In the genomic region with DNA sequence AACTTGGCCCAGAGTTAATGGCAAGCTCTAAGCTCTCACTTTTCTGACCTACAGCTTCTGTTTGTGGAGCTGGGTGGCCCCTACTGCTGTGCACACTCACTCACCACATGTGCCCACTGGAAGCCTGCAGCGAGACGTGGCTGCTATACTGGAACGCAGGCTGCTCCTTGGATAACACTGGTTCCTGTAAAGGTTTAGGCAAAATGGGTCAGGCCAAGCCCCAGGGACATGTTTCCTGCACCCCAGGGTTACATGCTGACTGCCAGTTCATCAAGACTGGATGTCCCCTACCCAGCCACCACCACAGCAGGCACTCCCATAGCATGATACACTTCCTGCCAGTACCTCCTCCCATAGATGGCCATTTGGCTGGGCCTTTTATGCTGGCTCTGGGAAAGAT, we compare ENCODE assay signal across 17 cellular contexts. TPM values are rescaled to one million over a fixed set of nuclear protein-coding genes. Genes with fewer than 3 reads are reported as not detected.
A peak's percentile ranks its signal among the peaks of the same experiment; 100 is the strongest.
DNase-seq lines count a peak whose midpoint lies in the region; ATAC-seq, FAIRE-seq and TF ChIP-seq lines count a peak whose summit lies in the region.
"Had no signal": no experiment of that assay in that cellular context is flagged by ENCODE, and none has a peak within 500 bp of the region (broad histone marks: within the 10 kb centered on the region; RNA-seq: fewer than 3 reads in every experiment).

No MANE protein-coding gene starts in this region.

- H3K4me3 ChIP-seq in endothelial cell of umbilical vein (replicated peaks in 1 of 3; ENCODE audit: insufficient read depth in 1 of 3, low read depth in 1 of 3, low read length in 3 of 3): no peak overlapping the region
- no peak overlapping the region for H3K4me3 ChIP-seq in stomach
- H3K4me3 ChIP-seq in foreskin fibroblast (ENCODE audit: low read depth in 1 of 2, low read length in 2 of 2): no peak overlapping the region
- H3K4me3 ChIP-seq: BLaER1, GM23248 had no signal

- TF ChIP-seq CTCF in VCaP (conservative IDR thresholded peaks at IDR 0.05): no peak
- no peak for TF ChIP-seq CTCF in endothelial cell of umbilical vein (IDR thresholded peaks at IDR 0.05; ENCODE audit: extremely low read depth in 1 of 2, insufficient read depth in 1 of 2, low read depth in 1 of 2, low read length in 2 of 2)
- no peak for TF ChIP-seq CTCF in stomach (IDR thresholded peaks at IDR 0.05)
- TF ChIP-seq CTCF in glutamatergic neuron (IDR thresholded peaks at IDR 0.05; ENCODE audit: partially characterized antibody, unreplicated experiment): no peak
- TF ChIP-seq CTCF in foreskin fibroblast (IDR thresholded peaks at IDR 0.05; ENCODE audit: low read depth, low read length): no peak

- no peak for TF ChIP-seq EP300 in stomach (IDR thresholded peaks at IDR 0.05)

- H3K4me3 Mint-ChIP-seq in glutamatergic neuron (ENCODE audit: unreplicated experiment): no peak overlapping the region
- H3K4me3 Mint-ChIP-seq: CD8-positive, alpha-beta memory T cell had no signal

- H3K27me3 Mint-ChIP-seq in glutamatergic neuron (ENCODE audit: unreplicated experiment): peaks cover 1% of the 10 kb centered on the region
- H3K27me3 Mint-ChIP-seq: CD8-positive, alpha-beta memory T cell had no signal

- H3K9ac ChIP-seq in endothelial cell of umbilical vein (replicated peaks; ENCODE audit: extremely low read depth, insufficient read depth, low read length): no peak overlapping the region
- H3K9ac ChIP-seq: BLaER1, GM23248 had no signal

- H3K79me2 ChIP-seq in endothelial cell of umbilical vein (ENCODE audit: control insufficient read depth, insufficient read depth, low read length): no peaks in the 10 kb centered on the region

- no peak overlapping the region for H2AFZ ChIP-seq in endothelial cell of umbilical vein (ENCODE audit: low read depth, low read length)
- H2AFZ ChIP-seq: GM23248 had no signal

- H3K9me1 ChIP-seq in endothelial cell of umbilical vein (replicated peaks; ENCODE audit: control insufficient read depth, extremely low read depth, insufficient read depth, low read length): no peaks in the 10 kb centered on the region

- no peak overlapping the region for H3K4me2 ChIP-seq in endothelial cell of umbilical vein (ENCODE audit: insufficient read depth, low read length)
- H3K4me2 ChIP-seq: BLaER1 had no signal

- no peak overlapping the region for H3K27ac Mint-ChIP-seq in glutamatergic neuron (ENCODE audit: unreplicated experiment)

- POLR2A ChIA-PET in endothelial cell of umbilical vein (lab: Charles Lee): no interaction called here

- H3K27ac ChIP-seq in VCaP (peak overlapping the region; percentile 77), endothelial cell of umbilical vein (ENCODE audit: insufficient read depth, low read depth, low read length) (no peak overlapping the region), stomach (peak overlapping the region in 4 of 5 donors; percentile 2 to 83 (median 40))
- H3K27ac ChIP-seq: BLaER1, GM23248 had no signal

- CTCF ChIA-PET in endothelial cell of umbilical vein (lab: Charles Lee): interaction anchor here (0.9 to 3.5 kb wide), 2 partner anchors 7 to 544 kb away, joined by 3 to 23 read pairs; a partner anchor contains a TSS

- BruUV-seq in endothelial cell of umbilical vein (replicated peaks; lab: Mats Ljungman, UMichigan): no TSS peak

- no peaks in the 10 kb centered on the region for H3K36me3 Mint-ChIP-seq in glutamatergic neuron (ENCODE audit: unreplicated experiment)

- no peaks in the 10 kb centered on the region for H4K20me1 ChIP-seq in endothelial cell of umbilical vein (replicated peaks; ENCODE audit: control insufficient read depth, extremely low read depth, insufficient read depth, low read length)

- no peaks in the 10 kb centered on the region for H3K4me1 Mint-ChIP-seq in glutamatergic neuron (ENCODE audit: low read depth, unreplicated experiment)
- H3K4me1 Mint-ChIP-seq: CD8-positive, alpha-beta memory T cell had no signal

- no peak for FAIRE-seq in endothelial cell of umbilical vein (lab: Jason Lieb, UNC)
- FAIRE-seq: H54 had no signal

- WGBS in stomach, 5 donors: 29 to 87% (median 41%) methylated on average over 3 of the region's 3 CpGs

- DNase-seq in cardiac septum (ENCODE audit: low spot score): peak; percentile 62
- DNase-seq in left cardiac atrium: no peak
- DNase-seq in endothelial cell of umbilical vein (ENCODE audit: low read depth, low spot score): no peak
- no peak for DNase-seq in stomach
- DNase-seq in glutamatergic neuron: no peak
- DNase-seq in foreskin fibroblast: no peak
- DNase-seq: 8988T; AML-193; Caco-2; CD8-positive, alpha-beta memory T cell; GM23248 had no signal

- peaks cover 20 to 36% of the 10 kb centered on the region in 2 experiments for H3K36me3 ChIP-seq in endothelial cell of umbilical vein (ENCODE audit: control insufficient read depth in 2 of 2, extremely low read depth in 1 of 2, insufficient read depth in 2 of 2, low read length in 2 of 2)
- H3K36me3 ChIP-seq in stomach: peaks cover 83 to 100% (median 99%) of the 10 kb centered on the region in 4 donors

- intact Hi-C loops in cardiac septum (cut with DNase I): loop anchor here (10.0 kb wide), 1 partner anchor 544 kb away; a partner anchor contains a TSS
- intact Hi-C loops in left cardiac atrium (cut with DNase I): no loop called here
- intact Hi-C loops in endothelial cell of umbilical vein (cut with micrococcal nuclease): no loop called here
- intact Hi-C loops in stomach (cut with DNase I; ENCODE audit: low total_unique reads): no loop called here

- H3K9me3 ChIP-seq in endothelial cell of umbilical vein (replicated peaks; ENCODE audit: control insufficient read depth, insufficient read depth, low read length) (no peaks in the 10 kb centered on the region), stomach (no peaks in the 10 kb centered on the region)
- H3K9me3 ChIP-seq: BLaER1, Caco-2 had no signal

- dilution Hi-C loops in endothelial cell of umbilical vein (cut with MboI; ENCODE audit: extremely low pct_ligation_motif_present, low sequenced_read_pairs): no loop called here

- H3K9me3 Mint-ChIP-seq in glutamatergic neuron (ENCODE audit: unreplicated experiment): peaks cover 2% of the 10 kb centered on the region
- H3K9me3 Mint-ChIP-seq: CD8-positive, alpha-beta memory T cell had no signal

- ATAC-seq in left cardiac atrium (no peak), HG02763 (IDR thresholded peaks at IDR 0.05; ENCODE audit: unreplicated experiment) (no peak)
- ATAC-seq: HCT116 had no signal

- H3K4me1 ChIP-seq in endothelial cell of umbilical vein (ENCODE audit: control insufficient read depth, extremely low read depth, insufficient read depth, low read length) (peaks cover 32% of the 10 kb centered on the region), stomach (peaks cover 38 to 43% (median 40%) of the 10 kb centered on the region in 4 donors)
- H3K4me1 ChIP-seq: BLaER1 had no signal

- H3K27me3 ChIP-seq in endothelial cell of umbilical vein (ENCODE audit: control insufficient read depth in 2 of 2, insufficient read depth in 2 of 2, low read length in 2 of 2): no peaks in the 10 kb centered on the region
- no peaks in the 10 kb centered on the region for H3K27me3 ChIP-seq in stomach
- H3K27me3 ChIP-seq: BLaER1 had no signal

- TF ChIP-seq POLR2A in endothelial cell of umbilical vein (IDR thresholded peaks at IDR 0.05; ENCODE audit: low read depth, low read length) (peak; percentile 12), stomach (IDR thresholded peaks at IDR 0.05) (no peak)

RNA-seq across cellular contexts. Expression of a gene that starts 8.3 kb away (rescaled TPM):
- total RNA-seq in cardiac septum (127 TPM), left cardiac atrium (100 to 1,000 TPM in 1 of 2 donors, 10 to 100 TPM in 1; 96.3 to 107 TPM), endothelial cell of umbilical vein (81.0 and 85.2 TPM in 2 replicates), stomach (100 to 1,000 TPM in 1 of 5 donors, 10 to 100 TPM in 4; 41.9 to 118 (median 57.6) TPM), glutamatergic neuron (ENCODE audit: unreplicated experiment) (73.5 TPM)
- polyA plus RNA-seq in endothelial cell of umbilical vein (82.6 and 90.3 TPM in 2 replicates), stomach (10 to 100 TPM; 44.2 to 69.2 (median 63.8) TPM)
- polyA plus RNA-seq in endothelial cell of umbilical vein (2011; cell fraction: cytosol; rRNA removed): 82.3 and 91.8 TPM in 2 replicates
- 47.2 and 50.1 TPM in 2 replicates for polyA plus RNA-seq in endothelial cell of umbilical vein (2011; cell fraction: nucleus; rRNA removed)
- 95.9 and 115 TPM in 2 replicates for polyA plus RNA-seq in endothelial cell of umbilical vein (2012)
- polyA minus RNA-seq in endothelial cell of umbilical vein: 77.3 and 80.7 TPM in 2 replicates
- 86.2 TPM for polyA minus RNA-seq in endothelial cell of umbilical vein (2011; cell fraction: cytosol; rRNA and poly(A)+ RNA removed)
- 16.5 and 17.9 TPM in 2 replicates for polyA minus RNA-seq in endothelial cell of umbilical vein (2011; cell fraction: nucleus; rRNA and poly(A)+ RNA removed)

RNA-seq across cellular contexts. Expression of a gene that starts 13.4 kb away (rescaled TPM):
- total RNA-seq in cardiac septum (58.5 TPM), left cardiac atrium (10 to 100 TPM; 26.4 to 83.8 TPM), endothelial cell of umbilical vein (79.5 and 89.6 TPM in 2 replicates), stomach (10 to 100 TPM in 3 of 5 donors, 1 to 10 TPM in 2; 1.7 to 50.4 (median 19.3) TPM), glutamatergic neuron (ENCODE audit: unreplicated experiment) (111 TPM)
- polyA plus RNA-seq in endothelial cell of umbilical vein (85.7 and 101 TPM in 2 replicates), stomach (10 to 100 TPM; 12.7 to 25.4 (median 21.4) TPM)
- polyA plus RNA-seq in endothelial cell of umbilical vein (2011; cell fraction: cytosol; rRNA removed): 71.6 and 78.1 TPM in 2 replicates
- 127 and 149 TPM in 2 replicates for polyA plus RNA-seq in endothelial cell of umbilical vein (2011; cell fraction: nucleus; rRNA removed)
- polyA plus RNA-seq in endothelial cell of umbilical vein (2012): 76.8 and 87.4 TPM in 2 replicates
- 176 and 200 TPM in 2 replicates for polyA minus RNA-seq in endothelial cell of umbilical vein
- polyA minus RNA-seq in endothelial cell of umbilical vein (2011; cell fraction: cytosol; rRNA and poly(A)+ RNA removed): 50.8 TPM
- polyA minus RNA-seq in endothelial cell of umbilical vein (2011; cell fraction: nucleus; rRNA and poly(A)+ RNA removed): 68.3 and 109 TPM in 2 replicates

RNA-seq across cellular contexts. Expression of a gene that starts 13.7 kb away (rescaled TPM):
- 17.3 TPM for total RNA-seq in cardiac septum
- total RNA-seq in left cardiac atrium: 10 to 100 TPM; 17.7 to 21.0 TPM
- 36.3 and 45.0 TPM in 2 replicates for total RNA-seq in endothelial cell of umbilical vein
- 19.2 and 26.5 TPM in 2 replicates for polyA plus RNA-seq in endothelial cell of umbilical vein
- 29.0 and 34.7 TPM in 2 replicates for polyA plus RNA-seq in endothelial cell of umbilical vein (2011; cell fraction: cytosol; rRNA removed)
- polyA plus RNA-seq in endothelial cell of umbilical vein (2011; cell fraction: nucleus; rRNA removed): 64.3 and 72.0 TPM in 2 replicates
- polyA plus RNA-seq in endothelial cell of umbilical vein (2012): 53.7 and 59.8 TPM in 2 replicates
- polyA minus RNA-seq in endothelial cell of umbilical vein: 11.3 and 18.4 TPM in 2 replicates
- polyA minus RNA-seq in endothelial cell of umbilical vein (2011; cell fraction: cytosol; rRNA and poly(A)+ RNA removed): 7.7 TPM
- polyA minus RNA-seq in endothelial cell of umbilical vein (2011; cell fraction: nucleus; rRNA and poly(A)+ RNA removed): 13.6 and 20.6 TPM in 2 replicates
- 10 to 100 TPM; 24.9 to 52.2 (median 47.3) TPM for total RNA-seq in stomach
- polyA plus RNA-seq in stomach: 10 to 100 TPM; 75.9 to 95.6 (median 94.9) TPM
- 43.9 TPM for total RNA-seq in glutamatergic neuron (ENCODE audit: unreplicated experiment)

RNA-seq across cellular contexts. Expression of a gene that starts 16.0 kb away (rescaled TPM):
- not detected for total RNA-seq in cardiac septum
- not detected for total RNA-seq in left cardiac atrium
- not detected in 2 replicates for total RNA-seq in endothelial cell of umbilical vein
- polyA plus RNA-seq in endothelial cell of umbilical vein: not detected in 2 replicates
- not detected in 2 replicates for polyA plus RNA-seq in endothelial cell of umbilical vein (2011; cell fraction: cytosol; rRNA removed)
- polyA plus RNA-seq in endothelial cell of umbilical vein (2011; cell fraction: nucleus; rRNA removed): not detected in 2 replicates
- polyA plus RNA-seq in endothelial cell of umbilical vein (2012): not detected in 2 replicates
- not detected in 2 replicates for polyA minus RNA-seq in endothelial cell of umbilical vein
- not detected for polyA minus RNA-seq in endothelial cell of umbilical vein (2011; cell fraction: cytosol; rRNA and poly(A)+ RNA removed)
- polyA minus RNA-seq in endothelial cell of umbilical vein (2011; cell fraction: nucleus; rRNA and poly(A)+ RNA removed): not detected in 2 replicates
- not detected for total RNA-seq in stomach
- not detected for polyA plus RNA-seq in stomach
- not detected for total RNA-seq in glutamatergic neuron (ENCODE audit: unreplicated experiment)
- total RNA-seq: Caco-2; CD8-positive, alpha-beta memory T cell; GM23248; HT1080 had no signal
- polyA plus RNA-seq: CD8-positive, alpha-beta memory T cell; GM23248 had no signal

RNA-seq across cellular contexts. Expression of a gene that starts 21.1 kb away (rescaled TPM):
- 48.2 TPM for total RNA-seq in cardiac septum
- total RNA-seq in left cardiac atrium: 10 to 100 TPM; 14.3 to 24.3 TPM
- not detected in 2 replicates for total RNA-seq in endothelial cell of umbilical vein
- 0.68 and 1.1 TPM in 2 replicates for polyA plus RNA-seq in endothelial cell of umbilical vein
- polyA plus RNA-seq in endothelial cell of umbilical vein (2011; cell fraction: cytosol; rRNA removed): 0.26 and 0.55 TPM in 2 replicates
- polyA plus RNA-seq in endothelial cell of umbilical vein (2011; cell fraction: nucleus; rRNA removed): 0.68 and 0.77 TPM in 2 replicates
- polyA plus RNA-seq in endothelial cell of umbilical vein (2012): 0.31 and 0.40 TPM in 2 replicates
- polyA minus RNA-seq in endothelial cell of umbilical vein: 0.34 TPM in 1 of 2 replicates, not detected in the other
- polyA minus RNA-seq in endothelial cell of umbilical vein (2011; cell fraction: cytosol; rRNA and poly(A)+ RNA removed): 16.3 TPM
- polyA minus RNA-seq in endothelial cell of umbilical vein (2011; cell fraction: nucleus; rRNA and poly(A)+ RNA removed): 0.34 TPM in 1 of 2 replicates, not detected in the other
- total RNA-seq in stomach: 1 to 10 TPM in 1 of 5 donors, under 1 TPM in 1, not detected in 3; 0.72 to 2.9 TPM
- polyA plus RNA-seq in stomach: 1 to 10 TPM in 2 of 3 donors, under 1 TPM in 1; 0.90 to 2.3 (median 1.1) TPM
- total RNA-seq in glutamatergic neuron (ENCODE audit: unreplicated experiment): 0.25 TPM
- total RNA-seq: GM23248, HT1080 had no signal
- polyA plus RNA-seq: CD8-positive, alpha-beta memory T cell had no signal
